1 cellular context compared by ENCODE assay signal in genomic region chr1:16732254-16732896, GRCh38. TPM values are rescaled to one million over a fixed set of nuclear protein-coding genes. Genes with fewer than 3 reads are reported as not detected.
"Had no signal": no experiment of that assay in that cellular context is flagged by ENCODE, and none has a peak within 500 bp of the region (broad histone marks: within the 10 kb centered on the region; RNA-seq: fewer than 3 reads in every experiment).

No MANE protein-coding gene starts in this region.

RNA-seq across cellular contexts. Expression of gene RNU1-4, which starts 7.9 kb away (rescaled TPM):
- polyA plus RNA-seq: IgD-negative memory B cell had no signal
